ENCODE assay signal across 19 cellular contexts in genomic region chr10:15857001-15857608, GRCh38. TPM values are rescaled to one million over a fixed set of nuclear protein-coding genes. Genes with fewer than 3 reads are reported as not detected.
DNase-seq lines count a peak whose midpoint lies in the region; TF ChIP-seq lines count a peak whose summit lies in the region.
"Had no signal": no experiment of that assay in that cellular context is flagged by ENCODE, and none has a peak within 500 bp of the region (broad histone marks: within the 10 kb centered on the region; RNA-seq: fewer than 3 reads in every experiment).

No MANE protein-coding gene starts in this region.

- no peak overlapping the region for H3K23ac ChIP-seq in neuronal stem cell (ENCODE audit: low read depth, low read length, poor library complexity)

- H3K27me3 Mint-ChIP-seq in CD8-positive, alpha-beta memory T cell: no peaks in the 10 kb centered on the region
- H3K27me3 Mint-ChIP-seq in nephron progenitor cell (ENCODE audit: low read depth, poor library complexity): peaks cover 4% of the 10 kb centered on the region
- H3K27me3 Mint-ChIP-seq: B cell had no signal

- intact Hi-C loops in colonic mucosa (cut with DNase I) (no loop called here), posterior vena cava (cut with DNase I) (no loop called here)

- H4K20me1 ChIP-seq in Karpas-422 (ENCODE audit: insufficient read depth, low read depth, low read length): no peaks in the 10 kb centered on the region

- H3K27me3 ChIP-seq in CD8-positive, alpha-beta memory T cell (ENCODE audit: insufficient read depth, low read length, poor library complexity, severe bottlenecking): no peaks in the 10 kb centered on the region
- H3K27me3 ChIP-seq in Karpas-422 (ENCODE audit: low read length) (no peaks in the 10 kb centered on the region), colonic mucosa (no peaks in the 10 kb centered on the region), neuronal stem cell (ENCODE audit: control insufficient read depth in 3 of 3, insufficient read depth in 3 of 3, low read depth in 1 of 3, low read length in 3 of 3) (no peaks in the 10 kb centered on the region)
- H3K27me3 ChIP-seq: Peyer's patch had no signal

- H3K36me3 Mint-ChIP-seq in CD8-positive, alpha-beta memory T cell: peaks cover 7 to 28% (median 19%) of the 10 kb centered on the region in 3 donors
- peaks cover 37% of the 10 kb centered on the region for H3K36me3 Mint-ChIP-seq in nephron progenitor cell (ENCODE audit: low read depth)

- H3K9ac ChIP-seq in Karpas-422 (ENCODE audit: low read length) (no peak overlapping the region), colonic mucosa (ENCODE audit: low read depth in 2 of 2, low read length in 2 of 2) (no peak overlapping the region), neuronal stem cell (ENCODE audit: low read depth, low read length, poor library complexity) (no peak overlapping the region)

- peaks cover under 1 to 4% (median 1%) of the 10 kb centered on the region in 5 donors for H3K9me3 Mint-ChIP-seq in CD8-positive, alpha-beta memory T cell
- H3K9me3 Mint-ChIP-seq in nephron progenitor cell: peaks cover 23% of the 10 kb centered on the region

- CTCF ChIA-PET in CD8-positive, alpha-beta memory T cell (lab: Charles Lee): no interaction called here

- no peak overlapping the region for H2BK120ac ChIP-seq in neuronal stem cell (ENCODE audit: low read depth, low read length)

- H3K27ac Mint-ChIP-seq in CD8-positive, alpha-beta memory T cell: peak overlapping the region in 2 of 8 donors; percentile 18 to 42
- H3K27ac Mint-ChIP-seq in nephron progenitor cell: peak overlapping the region; percentile 5
- H3K27ac Mint-ChIP-seq: B cell, WTC11 had no signal

- H3K79me2 ChIP-seq in Karpas-422 (ENCODE audit: low read length): peaks cover 82% of the 10 kb centered on the region

- no peak overlapping the region for H2BK12ac ChIP-seq in neuronal stem cell (ENCODE audit: low read length)

- no peaks in the 10 kb centered on the region for H3K79me1 ChIP-seq in neuronal stem cell (ENCODE audit: low read depth, low read length)

- H4K91ac ChIP-seq in neuronal stem cell (ENCODE audit: low read depth, low read length, poor library complexity): no peak overlapping the region

- no peaks in the 10 kb centered on the region for H3K36me3 ChIP-seq in CD8-positive, alpha-beta memory T cell (ENCODE audit: insufficient read depth, low read length)
- H3K36me3 ChIP-seq in Karpas-422 (ENCODE audit: insufficient read depth, low read length): peaks cover 48% of the 10 kb centered on the region
- no peaks in the 10 kb centered on the region for H3K36me3 ChIP-seq in colonic mucosa
- no peaks in the 10 kb centered on the region for H3K36me3 ChIP-seq in neuronal stem cell (replicated peaks in 1 of 2; ENCODE audit: control insufficient read depth in 2 of 2, insufficient read depth in 2 of 2, low read length in 2 of 2)
- H3K36me3 ChIP-seq: Peyer's patch had no signal

- H3K9me2 ChIP-seq in Karpas-422 (replicated peaks; ENCODE audit: insufficient read depth, low read length): 0 out of 2 replicates have a peak, but pooled peaks cover 4% of the 10 kb centered on the region

- H3K4ac ChIP-seq in neuronal stem cell (ENCODE audit: low read length): no peak overlapping the region

- H4K8ac ChIP-seq in neuronal stem cell (ENCODE audit: low read depth, low read length): no peak overlapping the region

- H3K27ac ChIP-seq in CD8-positive, alpha-beta memory T cell (ENCODE audit: low read depth, low read length): no peak overlapping the region
- H3K27ac ChIP-seq in Karpas-422 (ENCODE audit: low read length) (no peak overlapping the region), colonic mucosa (peak overlapping the region; percentile 22), neuronal stem cell (replicated peaks; ENCODE audit: low read length) (no peak overlapping the region)
- H3K27ac ChIP-seq: Peyer's patch had no signal

- H3K18ac ChIP-seq in neuronal stem cell (ENCODE audit: low read length): no peak overlapping the region

- peak overlapping the region in 5 of 7 donors; percentile 1 to 42 (median 8) for H3K4me3 Mint-ChIP-seq in CD8-positive, alpha-beta memory T cell
- H3K4me3 Mint-ChIP-seq in nephron progenitor cell: peak overlapping the region; percentile 44
- H3K4me3 Mint-ChIP-seq: WTC11 had no signal

- POLR2A ChIA-PET in CD8-positive, alpha-beta memory T cell (lab: Charles Lee): no interaction called here

- no peak for DNase-seq in CD8-positive, alpha-beta memory T cell
- DNase-seq in Karpas-422: no peak
- peak; percentile 21 for DNase-seq in colonic mucosa
- no peak for DNase-seq in nephron progenitor cell
- no peak for DNase-seq in neuronal stem cell (ENCODE audit: low spot score)
- no peak for DNase-seq in posterior vena cava (ENCODE audit: low spot score)
- DNase-seq in NCI-H748 treated with DMSO at 0.1 percent for 48 hours (lab: John Stamatoyannopoulos, UW): no peak
- DNase-seq: activated gamma-delta T cell, aorta, cortex of kidney, immature natural killer cell, MV-4-11, NCI-H2081, NCI-H524, Peyer's patch, substantia nigra, SW 1271 had no signal

- peaks cover 63 to 77% (median 73%) of the 10 kb centered on the region in 3 donors for H3K4me1 Mint-ChIP-seq in CD8-positive, alpha-beta memory T cell
- peaks cover 46% of the 10 kb centered on the region for H3K4me1 Mint-ChIP-seq in nephron progenitor cell

- peaks cover 40% of the 10 kb centered on the region for H3K4me1 ChIP-seq in CD8-positive, alpha-beta memory T cell (ENCODE audit: insufficient read depth, low read length)
- H3K4me1 ChIP-seq in Karpas-422 (ENCODE audit: low read length): peaks cover 27% of the 10 kb centered on the region
- peaks cover 20% of the 10 kb centered on the region for H3K4me1 ChIP-seq in colonic mucosa
- peaks cover 0 to 2% of the 10 kb centered on the region in 2 donors for H3K4me1 ChIP-seq in neuronal stem cell (ENCODE audit: control insufficient read depth in 2 of 2, insufficient read depth in 1 of 2, low read depth in 1 of 2, low read length in 2 of 2)

- TF ChIP-seq CTCF in colonic mucosa (IDR thresholded peaks at IDR 0.05) (no peak), nephron progenitor cell (IDR thresholded peaks at IDR 0.05) (no peak)

- WGBS in neuronal stem cell (ENCODE audit: extremely low coverage in 2 of 2, insufficient read length in 2 of 2, insufficient replicate concordance in 1 of 2), 2 donors: no CpG with 5 or more reads among the region's 4 CpGs

- no peak overlapping the region for H2AFZ ChIP-seq in Karpas-422 (ENCODE audit: low read length)
- no peak overlapping the region for H2AFZ ChIP-seq in neuronal stem cell (ENCODE audit: low read length)

- H3K4me2 ChIP-seq in Karpas-422 (ENCODE audit: low read depth, low read length, poor library complexity, severe bottlenecking) (peak overlapping the region; percentile 95), neuronal stem cell (ENCODE audit: insufficient read depth, low read length, poor library complexity, severe bottlenecking) (no peak overlapping the region)

- H2BK15ac ChIP-seq in neuronal stem cell (ENCODE audit: low read length): no peak overlapping the region

- H2AK5ac ChIP-seq in neuronal stem cell (ENCODE audit: low read depth, low read length): no peak overlapping the region

- no peaks in the 10 kb centered on the region for H3K9me3 ChIP-seq in CD8-positive, alpha-beta memory T cell (ENCODE audit: low read length)
- H3K9me3 ChIP-seq in Karpas-422 (ENCODE audit: low read length): peaks cover 6% of the 10 kb centered on the region
- no peaks in the 10 kb centered on the region for H3K9me3 ChIP-seq in colonic mucosa
- H3K9me3 ChIP-seq in neuronal stem cell (replicated peaks in 1 of 2; ENCODE audit: control insufficient read depth in 2 of 2, insufficient read depth in 1 of 2, low read depth in 1 of 2, low read length in 2 of 2): peaks cover 0 to 3% of the 10 kb centered on the region in 2 donors
- H3K9me3 ChIP-seq: Peyer's patch had no signal

- H2BK5ac ChIP-seq in neuronal stem cell (ENCODE audit: low read length): no peak overlapping the region

- H3K4me3 ChIP-seq in CD8-positive, alpha-beta memory T cell (ENCODE audit: low read length): no peak overlapping the region
- H3K4me3 ChIP-seq in Karpas-422 (ENCODE audit: low read length): no peak overlapping the region
- no peak overlapping the region for H3K4me3 ChIP-seq in colonic mucosa
- no peak overlapping the region for H3K4me3 ChIP-seq in neuronal stem cell (ENCODE audit: low read length in 2 of 2)
- H3K4me3 ChIP-seq: Peyer's patch had no signal

- no peak overlapping the region for H3K14ac ChIP-seq in neuronal stem cell (ENCODE audit: low read length)

RNA-seq across cellular contexts. Expression of gene MINDY3, which starts 3.2 kb away (rescaled TPM):
- total RNA-seq in CD8-positive, alpha-beta memory T cell: 10 to 100 TPM; 23.4 to 24.4 TPM
- 4.6 TPM for polyA plus RNA-seq in CD8-positive, alpha-beta memory T cell
- 22.6 and 43.0 TPM in 2 replicates for total RNA-seq in Karpas-422 (2014; rRNA removed; shearing (Covaris generic); ENCODE audit: low replicate concordance)
- total RNA-seq in colonic mucosa (10 to 100 TPM; 23.0 to 25.6 TPM), posterior vena cava (10 to 100 TPM; 32.4 to 47.8 TPM)
- polyA plus RNA-seq in neuronal stem cell (2013, experiment 1 of 2): 12.6 TPM
- polyA plus RNA-seq in neuronal stem cell (2013, experiment 2 of 2): 12.5 TPM
